ENCODE assay signal across 8 cellular contexts in the genomic region with DNA sequence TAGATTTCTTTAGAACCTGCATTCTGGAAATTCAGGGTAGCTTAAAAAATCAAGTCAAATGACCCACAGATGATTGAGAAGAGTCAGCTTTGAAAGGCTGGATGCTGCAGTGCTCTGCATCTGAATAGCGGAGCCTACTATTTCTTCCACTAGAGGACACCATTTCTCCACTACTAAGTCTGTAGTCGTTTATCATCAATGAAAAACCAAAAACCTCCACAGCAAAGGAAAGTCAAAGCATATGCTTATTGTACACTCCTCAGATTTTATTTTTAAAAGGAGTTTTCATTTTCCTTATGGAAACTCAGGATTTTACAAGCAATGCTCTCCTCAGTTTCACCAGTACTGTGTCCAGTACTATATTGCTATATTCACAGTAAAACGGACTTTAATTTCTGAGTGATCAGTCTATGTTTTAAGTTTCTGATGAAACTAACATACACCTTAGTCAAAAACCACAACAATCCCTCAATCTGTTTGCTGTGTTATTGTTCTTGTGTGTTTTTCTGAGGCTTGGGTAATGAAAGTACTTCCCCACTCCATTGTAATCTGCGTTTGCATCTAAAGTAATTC. TPM values are rescaled to one million over a fixed set of nuclear protein-coding genes. Genes with fewer than 3 reads are reported as not detected.
A peak's percentile ranks its signal among the peaks of the same experiment; 100 is the strongest.
DNase-seq lines count a peak whose midpoint lies in the region; TF ChIP-seq lines count a peak whose summit lies in the region.

No MANE protein-coding gene starts in this region.

- H3K36me3 ChIP-seq in A673 (ENCODE audit: insufficient read depth, low read length, poor library complexity, severe bottlenecking) (no peaks in the 10 kb centered on the region), neural cell (ENCODE audit: insufficient read depth, low read length) (no peaks in the 10 kb centered on the region)

- CTCF ChIA-PET in A673 (lab: Charles Lee) (interaction anchor here (0.6 kb wide), 1 partner anchor 131 kb away, joined by 3 read pairs; no protein-coding TSS in a partner anchor), RWPE1 (lab: Yijun Ruan, JAX) (interaction anchor here (0.5 to 3.7 kb wide), 9 partner anchors 12 to 837 kb away, joined by 3 to 19 read pairs (median 4); no protein-coding TSS in a partner anchor)

- H3K4me1 ChIP-seq in A673 (ENCODE audit: insufficient read depth, low read length, poor library complexity, severe bottlenecking) = no peaks in the 10 kb centered on the region

- no peaks in the 10 kb centered on the region for H3F3A ChIP-seq in neural cell (ENCODE audit: insufficient read depth, low read length, poor library complexity, severe bottlenecking)

- H3K4me2 ChIP-seq in neural cell (ENCODE audit: low read length) = no peak overlapping the region

- no peak overlapping the region for H2AFZ ChIP-seq in neural cell (ENCODE audit: low read depth, low read length)

- H3K9ac ChIP-seq in neural cell (ENCODE audit: low read length) = no peak overlapping the region

- no TSS peak for BruUV-seq in A673 (replicated peaks; lab: Mats Ljungman, UMichigan)

- no peaks in the 10 kb centered on the region for H3K9me3 ChIP-seq in A673 (ENCODE audit: low read depth, low read length, poor library complexity, severe bottlenecking)
- H3K9me3 ChIP-seq in neural cell (ENCODE audit: low read length) = no peaks in the 10 kb centered on the region

- DNase-seq in A673 (ENCODE audit: low spot score) (peak; percentile 52), HFF-Myc (ENCODE audit: extremely low read depth, low read depth) (peak; percentile 15), LNCaP clone FGC (ENCODE audit: low read depth) (peak; percentile 25), RWPE1 (ENCODE audit: low spot score) (peak; percentile 36), fibroblast of gingiva (ENCODE audit: low read depth) (peak; percentile 26)
- DNase-seq in activated CD8-positive, alpha-beta memory T cell treated with anti-CD3 and anti-CD28 coated beads, Interleukin-2, amount 50 U/mL, for 4 hours = no peak

- H4K20me1 ChIP-seq in neural cell (ENCODE audit: insufficient read depth) = no peaks in the 10 kb centered on the region

- TF ChIP-seq CTCF in A673 (conservative IDR thresholded peaks at IDR 0.05; ENCODE audit: low read depth, low read length) = peak; percentile 74
- TF ChIP-seq CTCF in GM12875 (IDR thresholded peaks at IDR 0.05; ENCODE audit: borderline replicate concordance, insufficient read depth, low read depth, low read length) = peak; percentile 70
- peak; percentile 80 for TF ChIP-seq CTCF in HFF-Myc (IDR thresholded peaks at IDR 0.05; ENCODE audit: low read depth, low read length, missing control alignments)
- peak; percentile 82 for TF ChIP-seq CTCF in LNCaP clone FGC (IDR thresholded peaks at IDR 0.05; ENCODE audit: control insufficient read depth, extremely low read depth, insufficient read depth)
- peak; percentile 76 for TF ChIP-seq CTCF in RWPE1 (conservative IDR thresholded peaks at IDR 0.05; ENCODE audit: low read depth)
- TF ChIP-seq CTCF in neural cell (IDR thresholded peaks at IDR 0.05; ENCODE audit: poor library complexity, severe bottlenecking) = peak; percentile 92

- no peaks in the 10 kb centered on the region for H3K79me2 ChIP-seq in neural cell (replicated peaks; ENCODE audit: insufficient read depth, low read length)

- intact Hi-C loops in A673 (cut with micrococcal nuclease; ENCODE audit: unreplicated experiment) = loop anchor here (1.0 to 2.0 kb wide), 3 partner anchors 131 to 405 kb away; no protein-coding TSS in a partner anchor

- no peak for TF ChIP-seq EP300 in neural cell (conservative IDR thresholded peaks at IDR 0.05; ENCODE audit: poor library complexity, severe bottlenecking)

- POLR2A ChIA-PET in A673 (lab: Charles Lee; ENCODE audit: low non-redundant PET) (no interaction called here), RWPE1 (lab: Yijun Ruan, JAX; ENCODE audit: low non-redundant PET) (no interaction called here)

- H3K27ac ChIP-seq in A673 (ENCODE audit: low read depth, low read length, poor library complexity, severe bottlenecking) (no peak overlapping the region), RWPE1 (no peak overlapping the region), neural cell (ENCODE audit: low read length) (no peak overlapping the region)

- H3K4me3 ChIP-seq in A673 (ENCODE audit: low read depth, low read length, poor library complexity, severe bottlenecking) = no peak overlapping the region
- H3K4me3 ChIP-seq in GM12875 (ENCODE audit: low read depth, low read length) = no peak overlapping the region
- no peak overlapping the region for H3K4me3 ChIP-seq in HFF-Myc (replicated peaks; ENCODE audit: low read depth, low read length)
- no peak overlapping the region for H3K4me3 ChIP-seq in LNCaP clone FGC (ENCODE audit: low read depth, low read length)
- H3K4me3 ChIP-seq in neural cell (ENCODE audit: low read length) = no peak overlapping the region

- peaks cover 7% of the 10 kb centered on the region for H3K27me3 ChIP-seq in A673 (replicated peaks; ENCODE audit: insufficient read depth, low read depth, low read length, poor library complexity)
- no peaks in the 10 kb centered on the region for H3K27me3 ChIP-seq in neural cell (ENCODE audit: insufficient read depth, low read depth, low read length)

- no peaks in the 10 kb centered on the region for H3K9me2 ChIP-seq in neural cell (ENCODE audit: insufficient read depth, low read length)

- peak; percentile 93 for TF ChIP-seq RAD21 in neural cell (conservative IDR thresholded peaks at IDR 0.05)

TF ChIP-seq in neural cell, 6 proteins besides CTCF, POLR2A, EP300 and RAD21:
- TF ChIP-seq EZH2 (IDR thresholded peaks at IDR 0.05; ENCODE audit: borderline replicate concordance, insufficient read depth, low read length, poor library complexity, severe bottlenecking) (no peak), SMC3 (conservative IDR thresholded peaks at IDR 0.05; ENCODE audit: poor library complexity) (peak; percentile 92)
TF ChIP-seq in neural cell: peak in this region for 1.

RNA-seq across cellular contexts. Expression of a gene that starts 50.5 kb away (rescaled TPM):
- not detected in 2 replicates for total RNA-seq in A673 (2021)
- polyA plus RNA-seq in neural cell = 1.1 and 1.2 TPM in 2 replicates
- polyA minus RNA-seq in neural cell = 1.9 and 2.5 TPM in 2 replicates
